7 cellular contexts compared by ENCODE assay signal in the genomic region with DNA sequence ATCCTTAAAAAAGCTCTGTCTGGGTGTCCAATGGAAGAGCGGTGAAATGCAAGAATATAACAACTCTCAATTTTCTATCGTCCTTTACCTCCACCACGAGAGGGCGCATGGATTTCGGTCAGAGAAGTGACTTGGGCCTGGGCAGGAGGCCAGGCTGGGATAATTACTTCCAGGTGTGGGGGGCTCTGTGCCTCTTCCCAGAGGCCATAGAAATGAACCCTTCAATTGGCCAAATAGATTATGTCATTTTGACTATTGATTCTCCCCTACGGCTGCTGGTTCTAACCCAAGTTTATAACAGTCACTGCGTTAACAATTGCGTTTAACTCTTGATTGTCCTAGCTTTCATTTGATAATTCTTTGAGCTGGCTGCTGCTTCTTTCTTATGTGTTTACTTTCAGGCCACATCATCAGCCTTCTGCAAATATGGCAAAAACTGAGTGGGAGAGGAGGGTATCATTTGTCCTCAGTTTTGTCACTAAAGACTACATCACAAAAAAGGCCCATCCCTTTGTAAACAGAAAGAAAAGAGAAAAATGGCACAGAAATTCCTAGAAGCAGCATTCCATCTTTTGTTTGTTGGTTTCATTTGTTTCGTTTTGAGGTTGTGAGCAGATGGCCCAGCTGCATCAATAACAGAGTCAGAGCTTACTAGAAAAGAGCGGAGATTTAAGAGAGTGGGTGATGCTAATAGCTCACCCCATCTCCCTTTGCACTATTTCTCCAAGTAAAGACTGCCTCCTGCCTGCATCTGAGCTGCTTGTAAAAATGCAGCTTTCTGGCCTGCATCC. TPM values are rescaled to one million over a fixed set of nuclear protein-coding genes. Genes with fewer than 3 reads are reported as not detected.
A peak's percentile ranks its signal among the peaks of the same experiment; 100 is the strongest.
DNase-seq lines count a peak whose midpoint lies in the region; ATAC-seq, FAIRE-seq and TF ChIP-seq lines count a peak whose summit lies in the region.

No MANE protein-coding gene starts in this region.

- no peak overlapping the region for H3K4me3 Mint-ChIP-seq in progenitor cell of endocrine pancreas (ENCODE audit: low read depth)

- H3K9me3 Mint-ChIP-seq in activated naive CD4-positive, alpha-beta T cell treated with anti-CD3 and anti-CD28 coated beads, Interleukin-2, amount 50 U/mL, for 72 hours = no peaks in the 10 kb centered on the region
- H3K9me3 Mint-ChIP-seq in progenitor cell of endocrine pancreas (ENCODE audit: low read depth) = no peaks in the 10 kb centered on the region

- peaks cover 8% of the 10 kb centered on the region for H3K4me1 Mint-ChIP-seq in progenitor cell of endocrine pancreas (ENCODE audit: low read depth)

- ATAC-seq in GM18511 (IDR thresholded peaks at IDR 0.05; ENCODE audit: unreplicated experiment) = peak; percentile 69
- ATAC-seq in activated naive CD4-positive, alpha-beta T cell treated with anti-CD3 and anti-CD28 coated beads, Interleukin-2, amount 50 U/mL, for 72 hours = peak; percentile 66 to 73
- ATAC-seq in Right ventricle myocardium inferior = peak; percentile 63

- TF ChIP-seq CTCF in progenitor cell of endocrine pancreas (IDR thresholded peaks at IDR 0.05; ENCODE audit: unreplicated experiment) = peak; percentile 93

- H3K27me3 Mint-ChIP-seq in progenitor cell of endocrine pancreas = no peaks in the 10 kb centered on the region

- no peaks in the 10 kb centered on the region for H3K36me3 Mint-ChIP-seq in activated naive CD4-positive, alpha-beta T cell treated with anti-CD3 and anti-CD28 coated beads, Interleukin-2, amount 50 U/mL, for 72 hours
- no peaks in the 10 kb centered on the region for H3K36me3 Mint-ChIP-seq in progenitor cell of endocrine pancreas (ENCODE audit: insufficient read depth)

- DNase-seq in NCI-H1092 treated with DMSO at 0.1 percent for 48 hours (lab: John Stamatoyannopoulos, UW) = peak; percentile 97
- DNase-seq in SKM-1 treated with dmso at 0.1 percent for 144 hours (lab: John Stamatoyannopoulos, UW; ENCODE audit: unreplicated experiment) = peak; percentile 60
- DNase-seq in activated naive CD4-positive, alpha-beta T cell treated with anti-CD3 and anti-CD28 coated beads, Interleukin-2, amount 50 U/mL, for 72 hours (ENCODE audit: low spot score in 2 of 2) = peak in 1 of 2 donors; percentile 76
- peak; percentile 83 for DNase-seq in Right ventricle myocardium inferior (ENCODE audit: missing footprints)
- peak; percentile 62 for DNase-seq in progenitor cell of endocrine pancreas (ENCODE audit: low spot score, unreplicated experiment)
- DNase-seq in urothelium cell line (ENCODE audit: low spot score) = peak; percentile 79

- no peak overlapping the region for H3K27ac Mint-ChIP-seq in activated naive CD4-positive, alpha-beta T cell treated with anti-CD3 and anti-CD28 coated beads, Interleukin-2, amount 50 U/mL, for 72 hours
- H3K27ac Mint-ChIP-seq in progenitor cell of endocrine pancreas = peak overlapping the region; percentile 56

- intact Hi-C loops in Right ventricle myocardium inferior (cut with DNase I) = loop anchor here (1.0 kb wide), 2 partner anchors 100 to 123 kb away; no protein-coding TSS in a partner anchor

- no peak for FAIRE-seq in urothelium cell line (lab: Jason Lieb, UNC)

RNA-seq across cellular contexts. Expression of a gene that starts 45.4 kb away (rescaled TPM):
- 10 to 100 TPM; 48.7 to 56.6 TPM for total RNA-seq in activated naive CD4-positive, alpha-beta T cell treated with anti-CD3 and anti-CD28 coated beads, Interleukin-2, amount 50 U/mL, for 72 hours
- total RNA-seq in Right ventricle myocardium inferior (51.8 TPM), progenitor cell of endocrine pancreas (75.6 and 78.6 TPM in 2 replicates)
